10 cellular contexts compared by ENCODE assay signal in the genomic region with DNA sequence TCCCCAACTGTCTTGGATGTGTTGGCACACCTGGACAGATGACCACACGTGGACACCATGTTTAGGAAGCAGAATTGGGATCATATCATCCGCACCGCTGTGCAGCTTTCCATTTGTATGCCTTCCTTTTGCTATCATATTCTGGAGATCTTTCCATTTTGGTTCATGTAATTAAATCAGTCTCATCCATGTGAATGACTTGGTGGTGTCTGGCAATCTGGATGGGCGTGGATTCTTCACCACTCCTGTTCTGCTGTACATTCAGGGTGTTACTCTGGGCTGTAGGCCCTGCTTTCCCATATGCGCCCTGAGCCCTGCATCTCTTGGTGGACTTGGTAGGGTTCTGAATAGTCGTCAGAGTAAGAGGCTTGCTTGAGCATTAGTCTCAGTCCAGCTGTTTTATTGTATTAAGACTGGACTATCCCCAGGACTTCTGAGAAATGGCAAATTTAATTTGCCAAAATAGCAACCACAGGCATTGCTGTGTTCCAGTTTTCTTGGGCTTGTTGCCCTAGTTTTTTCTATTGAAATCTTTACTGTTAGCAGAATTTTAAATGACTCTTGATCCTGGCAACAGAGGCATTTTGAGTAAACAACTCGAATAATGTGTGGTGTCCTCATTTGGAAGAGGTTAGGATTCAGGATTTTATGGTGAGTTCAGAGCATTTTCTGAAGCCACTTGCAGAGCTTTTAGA. TPM values are rescaled to one million over a fixed set of nuclear protein-coding genes. Genes with fewer than 3 reads are reported as not detected.
DNase-seq lines count a peak whose midpoint lies in the region; ATAC-seq and TF ChIP-seq lines count a peak whose summit lies in the region.
"Had no signal": no experiment of that assay in that cellular context is flagged by ENCODE, and none has a peak within 500 bp of the region (broad histone marks: within the 10 kb centered on the region; RNA-seq: fewer than 3 reads in every experiment).

No MANE protein-coding gene starts in this region.

- H3K9me3 Mint-ChIP-seq in activated naive CD8-positive, alpha-beta T cell (ENCODE audit: low read depth), result peaks cover under 1% of the 10 kb centered on the region

- H3K4me1 ChIP-seq in skeletal muscle satellite cell (ENCODE audit: control insufficient read depth, insufficient read depth, low read length), result peaks cover 29% of the 10 kb centered on the region

- peak overlapping the region; percentile 66 for H3K4me2 ChIP-seq in skeletal muscle satellite cell (ENCODE audit: low read length)

- no peaks in the 10 kb centered on the region for H3K27me3 ChIP-seq in skeletal muscle satellite cell (ENCODE audit: control insufficient read depth, insufficient read depth, low read length)

- DNase-seq in EH (ENCODE audit: low read depth), result peak; percentile 53
- DNase-seq in left ventricle myocardium superior, result no peak
- no peak for DNase-seq in kidney glomerular epithelial cell (lab: John Stamatoyannopoulos, UW)
- no peak for DNase-seq in omental fat pad (ENCODE audit: low spot score)
- no peak for DNase-seq in activated gamma-delta T cell treated with Interleukin-2 at 50 U/mL for 16 hours
- DNase-seq in NCI-H69 (lab: John Stamatoyannopoulos, UW), result no peak
- DNase-seq: activated CD4-positive, alpha-beta T cell treated with anti-CD3 and anti-CD28 coated beads for 4 hours; NCI-H2029 had no signal

- H3K36me3 Mint-ChIP-seq in activated naive CD8-positive, alpha-beta T cell, result peaks cover 14% of the 10 kb centered on the region

- intact Hi-C loops in left ventricle myocardium superior (cut with micrococcal nuclease), result no loop called here

- H3K27ac Mint-ChIP-seq in activated naive CD8-positive, alpha-beta T cell, result peak overlapping the region; percentile 79

- peak; percentile 77 for ATAC-seq in left ventricle myocardium superior
- no peak for ATAC-seq in omental fat pad (ENCODE audit: low FRiP score)

- H3K36me3 ChIP-seq in skeletal muscle satellite cell (ENCODE audit: insufficient read depth, low read length), result no peaks in the 10 kb centered on the region

- peaks cover 69% of the 10 kb centered on the region for H3K4me1 Mint-ChIP-seq in activated naive CD8-positive, alpha-beta T cell (ENCODE audit: low read depth)

- peak overlapping the region; percentile 27 for H3K9ac ChIP-seq in skeletal muscle satellite cell (ENCODE audit: low read depth, low read length)

- no peaks in the 10 kb centered on the region for H3K9me3 ChIP-seq in skeletal muscle satellite cell (replicated peaks; ENCODE audit: low read length)

- H3K4me3 Mint-ChIP-seq in activated naive CD8-positive, alpha-beta T cell, result no peak overlapping the region

- no peaks in the 10 kb centered on the region for H3K27me3 Mint-ChIP-seq in activated naive CD8-positive, alpha-beta T cell

- no peak for TF ChIP-seq CTCF in omental fat pad (IDR thresholded peaks at IDR 0.05)

- no peak overlapping the region for H3K4me3 ChIP-seq in skeletal muscle satellite cell (ENCODE audit: low read length)

RNA-seq across cellular contexts. Expression of a gene that starts 14.9 kb away (rescaled TPM):
- total RNA-seq in left ventricle myocardium superior, result 15.5 TPM
- total RNA-seq in skeletal muscle satellite cell (2012; rRNA removed), result 17.7 and 22.3 TPM in 2 replicates
- total RNA-seq in omental fat pad, result 10 to 100 TPM; 20.5 to 35.8 (median 24.6) TPM

RNA-seq across cellular contexts. Expression of a gene that starts 29.8 kb away (rescaled TPM):
- not detected for total RNA-seq in left ventricle myocardium superior
- total RNA-seq in skeletal muscle satellite cell (2012; rRNA removed), result not detected in 2 replicates
- not detected for total RNA-seq in omental fat pad
